ENCODE assay signal across 30 cellular contexts in the genomic region with DNA sequence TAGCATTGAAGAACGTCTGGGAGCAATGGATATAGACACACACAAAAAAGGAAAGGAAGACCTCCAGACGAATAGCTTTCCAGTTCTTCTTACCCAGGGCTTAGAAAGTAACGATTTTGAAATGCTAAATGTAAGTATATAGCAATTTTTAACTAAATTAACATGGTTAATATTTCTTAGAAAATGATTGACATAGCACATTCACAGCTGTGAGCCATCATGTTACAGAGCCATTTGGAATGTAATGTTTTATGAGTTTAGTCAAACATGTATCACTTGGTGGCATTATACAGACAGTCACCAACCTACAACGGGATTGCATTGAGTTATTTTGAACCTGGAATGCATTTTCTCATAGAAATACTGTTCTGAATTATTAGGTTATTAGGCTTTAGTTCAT. TPM values are rescaled to one million over a fixed set of nuclear protein-coding genes. Genes with fewer than 3 reads are reported as not detected.
"Had no signal": no experiment of that assay in that cellular context is flagged by ENCODE, and none has a peak within 500 bp of the region (broad histone marks: within the 10 kb centered on the region; RNA-seq: fewer than 3 reads in every experiment).

No MANE protein-coding gene starts in this region.

- H3K27ac ChIP-seq: body of pancreas, colonic mucosa, gastrocnemius medialis, hepatocyte, neutrophil, stomach, tibial artery, upper lobe of right lung had no signal

- DNase-seq: activated CD4-positive, alpha-beta T cell treated with anti-CD3 and anti-CD28 coated beads for 36 hours; activated CD4-positive, CD25-positive, alpha-beta regulatory T cell; activated CD8-positive, alpha-beta memory T cell treated with anti-CD3 and anti-CD28 coated beads, Interleukin-2, amount 10 ng/mL, durations not matched to agents 7 days and 5 days; activated CD8-positive, alpha-beta T cell treated with anti-CD3 and anti-CD28 coated beads, Interleukin-2, amount 10 ng/mL, durations not matched to agents 7 days and 5 days; activated T-cell treated with anti-CD3 and anti-CD28 coated beads, Interleukin-2, amount 50 U/mL, for 48 hours; aorta; body of pancreas; colonic mucosa; effector CD8-positive, alpha-beta T cell; gastrocnemius medialis; islet precursor cell; left cardiac atrium; left ventricle myocardium superior; naive B cell; nephron progenitor cell; retina; small intestine; stimulated activated CD4-positive, alpha-beta T cell treated with anti-CD3 and anti-CD28 coated beads, Interleukin-1b, Interleukin-23, amount 100 ng/mL, for 48 hours; stimulated activated CD4-positive, alpha-beta T cell treated with anti-CD3 and anti-CD28 coated beads, Interleukin-4, amount 100 ng/mL, for 4 hours; stimulated activated CD8-positive, alpha-beta memory T cell treated with anti-CD3 and anti-CD28 coated beads, Interleukin-4, amount 100 ng/mL, for 48 hours; stimulated activated naive B cell treated with anti-CD40 and anti-IgM and Interleukin-4, amounts not matched to agents 10 μg/mL and 1 μg/mL and 100 μg/mL, for 72 hours; stomach; tibial artery; upper lobe of right lung had no signal

- H3K9me3 ChIP-seq: body of pancreas, colonic mucosa, gastrocnemius medialis, neutrophil, stomach, tibial artery, upper lobe of right lung had no signal

- H3K4me2 ChIP-seq: hepatocyte had no signal

- FAIRE-seq: endometrium, small intestine had no signal

- H3K27me3 ChIP-seq: body of pancreas, colonic mucosa, gastrocnemius medialis, hepatocyte, neutrophil, stomach, tibial artery, upper lobe of right lung had no signal

- ATAC-seq: activated CD4-positive, alpha-beta T cell treated with anti-CD3 and anti-CD28 coated beads for 36 hours; activated CD8-positive, alpha-beta memory T cell treated with anti-CD3 and anti-CD28 coated beads, Interleukin-2, amount 10 ng/mL, durations not matched to agents 7 days and 5 days; activated CD8-positive, alpha-beta T cell treated with anti-CD3 and anti-CD28 coated beads, Interleukin-2, amount 10 ng/mL, durations not matched to agents 7 days and 5 days; body of pancreas; gastrocnemius medialis; left cardiac atrium; left ventricle myocardium superior; sciatic nerve; stimulated activated naive B cell treated with anti-CD40 and anti-IgM and Interleukin-4, amounts not matched to agents 10 μg/mL and 1 μg/mL and 100 μg/mL, for 72 hours; upper lobe of right lung had no signal

- H3K4me3 ChIP-seq: body of pancreas, colonic mucosa, gastrocnemius medialis, hepatocyte, stomach, tibial artery, upper lobe of right lung had no signal

- H2AFZ ChIP-seq: hepatocyte had no signal

- H3K4me1 ChIP-seq: body of pancreas, colonic mucosa, gastrocnemius medialis, stomach, tibial artery, upper lobe of right lung had no signal

RNA-seq across cellular contexts. Expression of a gene that starts 51.5 kb away (rescaled TPM):
- total RNA-seq: epithelial cell of proximal tubule, osteocyte had no signal
